In genomic region chr17:54153423-54153822, GRCh38 we compare ENCODE assay signal across 28 cellular contexts.
"Had no signal": no experiment of that assay in that cellular context is flagged by ENCODE, and none has a peak within 500 bp of the region (broad histone marks: within the 10 kb centered on the region; RNA-seq: fewer than 3 reads in every experiment).

No MANE protein-coding gene starts in this region.

- H3K9me3 Mint-ChIP-seq: activated naive CD4-positive, alpha-beta T cell treated with anti-CD3 and anti-CD28 coated beads, Interleukin-2, amount 10 ng/mL, durations not matched to agents 7 days and 5 days; brain had no signal

- H3K36me3 Mint-ChIP-seq: activated naive CD4-positive, alpha-beta T cell treated with anti-CD3 and anti-CD28 coated beads, Interleukin-2, amount 10 ng/mL, durations not matched to agents 7 days and 5 days; activated naive CD8-positive, alpha-beta T cell treated with anti-CD3 and anti-CD28 coated beads, Interleukin-2, amount 10 ng/mL, durations not matched to agents 7 days and 5 days; brain had no signal

- H3K27me3 ChIP-seq: ascending aorta, breast epithelium, cardiac muscle cell, colonic mucosa, heart right ventricle had no signal

- H3K4me3 Mint-ChIP-seq: activated CD4-positive, alpha-beta memory T cell treated with anti-CD3 and anti-CD28 coated beads, Interleukin-2, amount 10 ng/mL, durations not matched to agents 7 days and 5 days; activated CD4-positive, alpha-beta T cell treated with anti-CD3 and anti-CD28 coated beads, Interleukin-2, amount 10 ng/mL, durations not matched to agents 7 days and 5 days; activated naive CD4-positive, alpha-beta T cell treated with anti-CD3 and anti-CD28 coated beads, Interleukin-2, amount 10 ng/mL, durations not matched to agents 7 days and 5 days; activated naive CD8-positive, alpha-beta T cell treated with anti-CD3 and anti-CD28 coated beads, Interleukin-2, amount 10 ng/mL, durations not matched to agents 7 days and 5 days; activated T-cell treated with anti-CD3 and anti-CD28 coated beads, Interleukin-2, amount 50 U/mL, for 24 hours; activated T-cell treated with anti-CD3 and anti-CD28 coated beads, Interleukin-2, amount 50 U/mL, for 72 hours; brain; endodermal cell; WTC11 had no signal

- ATAC-seq: activated naive CD4-positive, alpha-beta T cell treated with anti-CD3 and anti-CD28 coated beads, Interleukin-2, amount 50 U/mL, for 72 hours; activated T-cell treated with anti-CD3 and anti-CD28 coated beads, Interleukin-2, amount 50 U/mL, for 72 hours; esophagus mucosa; heart right ventricle; WTC11 had no signal

- H3K27me3 Mint-ChIP-seq: activated CD4-positive, alpha-beta memory T cell treated with anti-CD3 and anti-CD28 coated beads, Interleukin-2, amount 10 ng/mL, durations not matched to agents 7 days and 5 days; activated CD4-positive, alpha-beta T cell treated with anti-CD3 and anti-CD28 coated beads, Interleukin-2, amount 10 ng/mL, durations not matched to agents 7 days and 5 days; activated naive CD4-positive, alpha-beta T cell treated with anti-CD3 and anti-CD28 coated beads, Interleukin-2, amount 10 ng/mL, durations not matched to agents 7 days and 5 days; activated naive CD8-positive, alpha-beta T cell treated with anti-CD3 and anti-CD28 coated beads, Interleukin-2, amount 10 ng/mL, durations not matched to agents 7 days and 5 days; activated T-cell treated with anti-CD3 and anti-CD28 coated beads, Interleukin-2, amount 50 U/mL, for 24 hours; brain had no signal

- H3K4me3 ChIP-seq: ascending aorta, breast epithelium, cardiac muscle cell, colonic mucosa, heart right ventricle had no signal

- H3K4me1 ChIP-seq: ascending aorta, breast epithelium, colonic mucosa, heart right ventricle had no signal

- H3K9me3 ChIP-seq: ascending aorta, breast epithelium, colonic mucosa had no signal

- H3K36me3 ChIP-seq: ascending aorta, breast epithelium, cardiac muscle cell, colonic mucosa, heart right ventricle had no signal

- DNase-seq: activated CD4-positive, alpha-beta memory T cell treated with anti-CD3 and anti-CD28 coated beads, Interleukin-2, amount 10 ng/mL, durations not matched to agents 7 days and 5 days; activated CD4-positive, alpha-beta T cell treated with anti-CD3 and anti-CD28 coated beads for 1 hour; activated CD4-positive, alpha-beta T cell treated with anti-CD3 and anti-CD28 coated beads for 4 hours; activated CD4-positive, alpha-beta T cell treated with anti-CD3 and anti-CD28 coated beads, Interleukin-2, amount 10 ng/mL, durations not matched to agents 7 days and 5 days; activated CD4-positive, alpha-beta T cell treated with anti-CD3 and anti-CD28 coated beads, Interleukin-2, amount 50 U/mL, for 4 hours; activated CD8-positive, alpha-beta memory T cell treated with anti-CD3 and anti-CD28 coated beads, Interleukin-2, amount 50 U/mL, for 48 hours; activated gamma-delta T cell; activated naive CD4-positive, alpha-beta T cell; activated naive CD4-positive, alpha-beta T cell treated with anti-CD3 and anti-CD28 coated beads, Interleukin-2, amount 10 ng/mL, durations not matched to agents 7 days and 5 days; activated naive CD8-positive, alpha-beta T cell treated with anti-CD3 and anti-CD28 coated beads, Interleukin-2, amount 10 ng/mL, durations not matched to agents 7 days and 5 days; activated T-cell treated with anti-CD3 and anti-CD28 coated beads for 4 hours; activated T-cell treated with anti-CD3 and anti-CD28 coated beads, Interleukin-2, amount 50 U/mL, for 24 hours; activated T-cell treated with anti-CD3 and anti-CD28 coated beads, Interleukin-2, amount 50 U/mL, for 72 hours; central memory CD4-positive, alpha-beta T cell; cerebellar nuclear complex; colonic mucosa; effector memory CD4-positive, alpha-beta T cell; endodermal cell; foreskin fibroblast; heart right ventricle; T-helper 2 cell had no signal

- H3K27ac ChIP-seq: ascending aorta, breast epithelium, cardiac muscle cell, colonic mucosa, heart right ventricle had no signal

- H3K27ac Mint-ChIP-seq: activated CD4-positive, alpha-beta memory T cell treated with anti-CD3 and anti-CD28 coated beads, Interleukin-2, amount 10 ng/mL, durations not matched to agents 7 days and 5 days; activated CD4-positive, alpha-beta T cell treated with anti-CD3 and anti-CD28 coated beads, Interleukin-2, amount 10 ng/mL, durations not matched to agents 7 days and 5 days; activated naive CD4-positive, alpha-beta T cell treated with anti-CD3 and anti-CD28 coated beads, Interleukin-2, amount 10 ng/mL, durations not matched to agents 7 days and 5 days; activated naive CD4-positive, alpha-beta T cell treated with anti-CD3 and anti-CD28 coated beads, Interleukin-2, amount 50 U/mL, for 72 hours; activated naive CD8-positive, alpha-beta T cell treated with anti-CD3 and anti-CD28 coated beads, Interleukin-2, amount 10 ng/mL, durations not matched to agents 7 days and 5 days; activated T-cell treated with anti-CD3 and anti-CD28 coated beads, Interleukin-2, amount 50 U/mL, for 24 hours; activated T-cell treated with anti-CD3 and anti-CD28 coated beads, Interleukin-2, amount 50 U/mL, for 72 hours; endodermal cell; WTC11 had no signal

- H3K4me1 Mint-ChIP-seq: activated CD4-positive, alpha-beta memory T cell treated with anti-CD3 and anti-CD28 coated beads, Interleukin-2, amount 10 ng/mL, durations not matched to agents 7 days and 5 days; activated CD4-positive, alpha-beta T cell treated with anti-CD3 and anti-CD28 coated beads, Interleukin-2, amount 10 ng/mL, durations not matched to agents 7 days and 5 days; activated naive CD4-positive, alpha-beta T cell treated with anti-CD3 and anti-CD28 coated beads, Interleukin-2, amount 10 ng/mL, durations not matched to agents 7 days and 5 days; activated naive CD8-positive, alpha-beta T cell treated with anti-CD3 and anti-CD28 coated beads, Interleukin-2, amount 10 ng/mL, durations not matched to agents 7 days and 5 days; brain; WTC11 had no signal
